In the genomic region with DNA sequence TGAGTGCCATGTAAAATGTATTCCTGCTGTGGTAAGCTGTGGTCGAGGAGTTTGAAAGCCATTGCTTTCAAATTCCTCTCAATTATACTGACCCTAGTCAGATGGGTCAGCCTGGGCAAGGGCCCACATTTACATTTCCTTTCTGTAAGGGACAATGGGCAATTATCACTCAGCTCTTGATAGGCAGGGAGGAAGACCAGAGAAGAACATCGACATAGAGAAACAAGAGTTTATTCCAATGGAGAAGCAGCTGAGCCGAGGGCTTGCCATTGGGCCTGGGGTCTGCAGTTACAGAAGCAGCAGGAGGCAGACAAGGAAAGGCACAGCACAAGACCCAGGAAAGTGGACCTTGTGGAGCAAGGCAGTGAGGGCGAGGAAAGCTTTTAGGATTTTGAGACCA, we compare ENCODE assay signal across 33 cellular contexts. TPM values are rescaled to one million over a fixed set of nuclear protein-coding genes. Genes with fewer than 3 reads are reported as not detected.
DNase-seq lines count a peak whose midpoint lies in the region; ATAC-seq and TF ChIP-seq lines count a peak whose summit lies in the region.
"Had no signal": no experiment of that assay in that cellular context is flagged by ENCODE, and none has a peak within 500 bp of the region (broad histone marks: within the 10 kb centered on the region; RNA-seq: fewer than 3 reads in every experiment).

No MANE protein-coding gene starts in this region.

- 0 out of 2 replicates have a peak, but pooled peaks cover 4% of the 10 kb centered on the region for H3K36me3 ChIP-seq in Caco-2 (ENCODE audit: control insufficient read depth, insufficient read depth, low read length)
- 0 out of 2 replicates have a peak, but pooled peaks cover 2% of the 10 kb centered on the region for H3K36me3 ChIP-seq in Panc1 (ENCODE audit: control insufficient read depth, insufficient read depth, low read length)
- H3K36me3 ChIP-seq in endodermal cell (ENCODE audit: control insufficient read depth, insufficient read depth, low read length), result peaks cover 66% of the 10 kb centered on the region
- peaks cover 26 to 80% of the 10 kb centered on the region in 2 donors for H3K36me3 ChIP-seq in neuronal stem cell (replicated peaks in 1 of 2; ENCODE audit: control insufficient read depth in 2 of 2, insufficient read depth in 2 of 2, low read length in 2 of 2)

- TF ChIP-seq CTCF in Caco-2 (IDR thresholded peaks at IDR 0.05; ENCODE audit: insufficient read depth in 1 of 2, low read depth in 1 of 2, low read length in 1 of 2, severe bottlenecking in 1 of 2, unreplicated experiment in 1 of 2) (no peak), Panc1 (IDR thresholded peaks at IDR 0.05) (no peak), endodermal cell (conservative IDR thresholded peaks at IDR 0.05) (no peak), lower leg skin (IDR thresholded peaks at IDR 0.05) (no peak)

- no peak overlapping the region for H3K14ac ChIP-seq in neuronal stem cell (ENCODE audit: low read length)

- in situ Hi-C loops in Panc1 (cut with HindIII; ENCODE audit: low pct_unique_long_range_greater_than_20kb, low sequenced_read_pairs), result no loop called here

- BruUV-seq in Caco-2 (replicated peaks; lab: Mats Ljungman, UMichigan) (TSS peak; percentile 4), Panc1 (replicated peaks; lab: Mats Ljungman, UMichigan) (TSS peak; percentile 49)

- H3K9me3 ChIP-seq in Caco-2 (no peaks in the 10 kb centered on the region), Panc1 (ENCODE audit: control insufficient read depth, insufficient read depth, low read depth, low read length) (no peaks in the 10 kb centered on the region), endodermal cell (ENCODE audit: control insufficient read depth, low read length) (no peaks in the 10 kb centered on the region), neuronal stem cell (replicated peaks in 1 of 2; ENCODE audit: control insufficient read depth in 2 of 2, insufficient read depth in 1 of 2, low read depth in 1 of 2, low read length in 2 of 2) (no peaks in the 10 kb centered on the region)
- H3K9me3 ChIP-seq: BE2C, colonic mucosa, heart right ventricle, stomach, transverse colon had no signal

- no peak overlapping the region for H2BK120ac ChIP-seq in neuronal stem cell (ENCODE audit: low read depth, low read length)

- H2BK5ac ChIP-seq in neuronal stem cell (ENCODE audit: low read length), result no peak overlapping the region

- H3K4me3 ChIP-seq in Caco-2 (ENCODE audit: low read depth, low read length) (no peak overlapping the region), Panc1 (ENCODE audit: low read depth in 2 of 2, low read length in 2 of 2) (no peak overlapping the region), endodermal cell (ENCODE audit: low read length) (peak overlapping the region; percentile 29), neuronal stem cell (ENCODE audit: low read length in 2 of 2) (no peak overlapping the region), lower leg skin (ENCODE audit: low read depth, poor library complexity, severe bottlenecking) (no peak overlapping the region)
- H3K4me3 ChIP-seq: colonic mucosa, heart right ventricle, stomach, transverse colon had no signal

- CTCF ChIA-PET in Caco-2 (lab: Charles Lee) (interaction anchor here (0.6 kb wide), 1 partner anchor 56 kb away, joined by 3 read pairs; no protein-coding TSS in a partner anchor), Panc1 (lab: Charles Lee) (no interaction called here)

- no peak overlapping the region for H3K9ac ChIP-seq in endodermal cell (ENCODE audit: extremely low read depth, low read length, poor library complexity, severe bottlenecking)
- no peak overlapping the region for H3K9ac ChIP-seq in neuronal stem cell (ENCODE audit: low read depth, low read length, poor library complexity)

- H3K4me1 Mint-ChIP-seq in Caco-2 (ENCODE audit: low read depth, unreplicated experiment), result no peaks in the 10 kb centered on the region
- H3K4me1 Mint-ChIP-seq in endodermal cell, result peaks cover 39% of the 10 kb centered on the region
- H3K4me1 Mint-ChIP-seq: activated naive CD4-positive, alpha-beta T cell treated with anti-CD3 and anti-CD28 coated beads, Interleukin-2, amount 10 ng/mL, durations not matched to agents 7 days and 5 days; natural killer cell had no signal

- intact Hi-C loops in Caco-2 (cut with micrococcal nuclease; ENCODE audit: unreplicated experiment) (no loop called here), Panc1 (cut with micrococcal nuclease; ENCODE audit: unreplicated experiment) (no loop called here), lower leg skin (cut with DNase I; ENCODE audit: low total_unique reads) (no loop called here)

- peaks cover 39% of the 10 kb centered on the region for H3K36me3 Mint-ChIP-seq in Caco-2 (ENCODE audit: insufficient read depth, unreplicated experiment)
- H3K36me3 Mint-ChIP-seq in endodermal cell (ENCODE audit: low read depth), result peaks cover 70% of the 10 kb centered on the region
- H3K36me3 Mint-ChIP-seq: natural killer cell had no signal

- no peak overlapping the region for H3K4ac ChIP-seq in neuronal stem cell (ENCODE audit: low read length)

- H3K23ac ChIP-seq in neuronal stem cell (ENCODE audit: low read depth, low read length, poor library complexity), result no peak overlapping the region

- H3K27me3 Mint-ChIP-seq in Caco-2 (ENCODE audit: insufficient read depth, unreplicated experiment) (no peaks in the 10 kb centered on the region), endodermal cell (ENCODE audit: insufficient read depth) (no peaks in the 10 kb centered on the region)
- H3K27me3 Mint-ChIP-seq: activated naive CD4-positive, alpha-beta T cell treated with anti-CD3 and anti-CD28 coated beads, Interleukin-2, amount 10 ng/mL, durations not matched to agents 7 days and 5 days had no signal

- H3K4me1 ChIP-seq in Caco-2 (no peaks in the 10 kb centered on the region), Panc1 (ENCODE audit: control insufficient read depth, insufficient read depth, low read length) (no peaks in the 10 kb centered on the region), endodermal cell (ENCODE audit: control insufficient read depth, insufficient read depth, low read length) (peaks cover 9% of the 10 kb centered on the region), neuronal stem cell (ENCODE audit: control insufficient read depth in 2 of 2, insufficient read depth in 1 of 2, low read depth in 1 of 2, low read length in 2 of 2) (peaks cover 24 to 25% of the 10 kb centered on the region in 2 donors)
- H3K4me1 ChIP-seq: BE2C, colonic mucosa, heart right ventricle, stomach, transverse colon had no signal

- no peak overlapping the region for H3K27ac ChIP-seq in Panc1 (ENCODE audit: low read length)
- H3K27ac ChIP-seq in endodermal cell (ENCODE audit: low read depth, low read length), result peak overlapping the region; percentile 54
- H3K27ac ChIP-seq in neuronal stem cell (replicated peaks; ENCODE audit: low read length), result peak overlapping the region; percentile 87
- H3K27ac ChIP-seq: colonic mucosa, heart right ventricle, stomach, transverse colon had no signal

- no peak overlapping the region for H3K4me2 ChIP-seq in neuronal stem cell (ENCODE audit: insufficient read depth, low read length, poor library complexity, severe bottlenecking)

- no peaks in the 10 kb centered on the region for H3K27me3 ChIP-seq in Caco-2 (replicated peaks; ENCODE audit: control insufficient read depth, insufficient read depth, low read length)
- no peaks in the 10 kb centered on the region for H3K27me3 ChIP-seq in Panc1 (ENCODE audit: control insufficient read depth, insufficient read depth, low read length)
- no peaks in the 10 kb centered on the region for H3K27me3 ChIP-seq in endodermal cell (ENCODE audit: control insufficient read depth, insufficient read depth, low read length, poor library complexity, severe bottlenecking)
- H3K27me3 ChIP-seq in neuronal stem cell (ENCODE audit: control insufficient read depth in 3 of 3, insufficient read depth in 3 of 3, low read depth in 1 of 3, low read length in 3 of 3), result no peaks in the 10 kb centered on the region
- H3K27me3 ChIP-seq: BE2C, colonic mucosa, heart right ventricle, stomach, transverse colon had no signal

- no peak overlapping the region for H2AK5ac ChIP-seq in neuronal stem cell (ENCODE audit: low read depth, low read length)

- no peak overlapping the region for H2BK12ac ChIP-seq in neuronal stem cell (ENCODE audit: low read length)

- H3K4me3 Mint-ChIP-seq in Caco-2 (ENCODE audit: unreplicated experiment) (no peak overlapping the region), endodermal cell (peak overlapping the region; percentile 0)
- H3K4me3 Mint-ChIP-seq: activated naive CD4-positive, alpha-beta T cell treated with anti-CD3 and anti-CD28 coated beads, Interleukin-2, amount 10 ng/mL, durations not matched to agents 7 days and 5 days; activated T-cell treated with anti-CD3 and anti-CD28 coated beads, Interleukin-2, amount 50 U/mL, for 72 hours; natural killer cell had no signal

- H3K79me1 ChIP-seq in neuronal stem cell (ENCODE audit: low read depth, low read length), result no peaks in the 10 kb centered on the region

- DNase-seq in Caco-2 (no peak), Panc1 (ENCODE audit: low read depth, low spot score) (no peak), endodermal cell (peak; percentile 79), neuronal stem cell (ENCODE audit: low spot score) (no peak), amniotic stem cell (lab: John Stamatoyannopoulos, UW) (no peak), lower leg skin (ENCODE audit: low spot score in 2 of 2) (no peak)
- DNase-seq in activated CD8-positive, alpha-beta memory T cell treated with anti-CD3 and anti-CD28 coated beads, Interleukin-2, amount 50 U/mL, for 48 hours, result no peak
- DNase-seq: activated CD4-positive, alpha-beta T cell treated with anti-CD3 and anti-CD28 coated beads for 48 hours; activated naive CD4-positive, alpha-beta T cell treated with anti-CD3 and anti-CD28 coated beads, Interleukin-2, amount 10 ng/mL, durations not matched to agents 7 days and 5 days; activated T-cell treated with anti-CD3 and anti-CD28 coated beads, Interleukin-2, amount 50 U/mL, for 72 hours; BE2C; colonic mucosa; DMS53; foreskin fibroblast; GDM1; heart right ventricle; natural killer cell; NCI-H1436; PC-3; small intestine; stimulated activated CD8-positive, alpha-beta memory T cell treated with anti-CD3 and anti-CD28 coated beads, Interleukin-4, amount 100 ng/mL, for 48 hours; stomach; transverse colon had no signal

- no peaks in the 10 kb centered on the region for H3K9me3 Mint-ChIP-seq in Caco-2 (ENCODE audit: unreplicated experiment)
- H3K9me3 Mint-ChIP-seq in endodermal cell, result no peaks in the 10 kb centered on the region
- H3K9me3 Mint-ChIP-seq: activated naive CD4-positive, alpha-beta T cell treated with anti-CD3 and anti-CD28 coated beads, Interleukin-2, amount 10 ng/mL, durations not matched to agents 7 days and 5 days; activated T-cell treated with anti-CD3 and anti-CD28 coated beads, Interleukin-2, amount 50 U/mL, for 72 hours; natural killer cell had no signal

- no peak overlapping the region for H4K91ac ChIP-seq in neuronal stem cell (ENCODE audit: low read depth, low read length, poor library complexity)

- H3K18ac ChIP-seq in neuronal stem cell (ENCODE audit: low read length), result peak overlapping the region; percentile 24

- H3K27ac Mint-ChIP-seq in Caco-2 (ENCODE audit: unreplicated experiment), result no peak overlapping the region
- H3K27ac Mint-ChIP-seq in endodermal cell, result peak overlapping the region; percentile 69
- H3K27ac Mint-ChIP-seq: activated naive CD4-positive, alpha-beta T cell treated with anti-CD3 and anti-CD28 coated beads, Interleukin-2, amount 10 ng/mL, durations not matched to agents 7 days and 5 days; activated T-cell treated with anti-CD3 and anti-CD28 coated beads, Interleukin-2, amount 50 U/mL, for 72 hours; natural killer cell had no signal

- no peak overlapping the region for H4K8ac ChIP-seq in neuronal stem cell (ENCODE audit: low read depth, low read length)

- POLR2A ChIA-PET in Caco-2 (lab: Charles Lee), result no interaction called here
- POLR2A ChIA-PET in Panc1 (lab: Charles Lee), result no interaction called here

- H2AFZ ChIP-seq in neuronal stem cell (ENCODE audit: low read length), result no peak overlapping the region

- no peak for TF ChIP-seq POLR2A in lower leg skin (IDR thresholded peaks at IDR 0.05)

- H2BK15ac ChIP-seq in neuronal stem cell (ENCODE audit: low read length), result no peak overlapping the region

- ATAC-seq in Panc1 (no peak), GM21576 (IDR thresholded peaks at IDR 0.05; ENCODE audit: unreplicated experiment) (no peak)
- ATAC-seq: activated T-cell treated with anti-CD3 and anti-CD28 coated beads, Interleukin-2, amount 50 U/mL, for 72 hours; esophagus mucosa; HCT116; heart right ventricle; natural killer cell; PC-3; Right ventricle myocardium inferior had no signal

- WGBS in endodermal cell (ENCODE audit: insufficient coverage in 1 of 2, insufficient read length in 1 of 2), 2 experiments, result 38 to 47% methylated on average over 4 of the region's 4 CpGs
- WGBS in neuronal stem cell (ENCODE audit: extremely low coverage in 2 of 2, insufficient read length in 2 of 2, insufficient replicate concordance in 1 of 2), 2 donors, result no CpG with 5 or more reads among the region's 4 CpGs
- 78 to 82% methylated on average over 4 of the region's 4 CpGs for WGBS in lower leg skin, 2 donors

RNA-seq across cellular contexts. Expression of a gene that starts 9.7 kb away (rescaled TPM):
- total RNA-seq in Caco-2 (2022) (not detected in 2 replicates), Panc1 (2021; ENCODE audit: unreplicated experiment) (not detected), endodermal cell (not detected), lower leg skin (1 to 10 TPM in 2 of 4 donors, under 1 TPM in 2; 0.17 to 1.9 (median 0.79) TPM)
- 0.57 TPM for polyA plus RNA-seq in Panc1 (2012; ENCODE audit: insufficient read length)
- polyA plus RNA-seq in endodermal cell (2013, experiment 1 of 2), result 0.14 TPM
- 0.17 TPM for polyA plus RNA-seq in endodermal cell (2013, experiment 2 of 2)
- polyA plus RNA-seq in neuronal stem cell (2013, experiment 1 of 2), result 0.15 TPM
- 0.19 TPM for polyA plus RNA-seq in neuronal stem cell (2013, experiment 2 of 2)
- total RNA-seq: activated T-cell treated with anti-CD3 and anti-CD28 coated beads, Interleukin-2, amount 50 U/mL, for 72 hours; bronchial epithelial cell; mononuclear cell; natural killer cell; NCI-H460; osteocyte; PC-3; T-helper 2 cell treated with Interferon-gamma antibody and Interleukin-4, amounts not matched to agents 100 ng/mL and 5 ng/mL, for 36 hours had no signal

RNA-seq across cellular contexts. Expression of a gene that starts 12.7 kb away (rescaled TPM):
- total RNA-seq in Caco-2 (2022), result 52.6 and 58.5 TPM in 2 replicates
- 17.4 TPM for total RNA-seq in Panc1 (2021; ENCODE audit: unreplicated experiment)
- 21.8 TPM for polyA plus RNA-seq in Panc1 (2012; ENCODE audit: insufficient read length)
- 10 to 100 TPM; 22.5 to 59.5 TPM for total RNA-seq in endodermal cell
- polyA plus RNA-seq in endodermal cell (2013, experiment 1 of 2), result 16.9 TPM
- polyA plus RNA-seq in endodermal cell (2013, experiment 2 of 2), result 12.3 TPM
- polyA plus RNA-seq in neuronal stem cell (2013, experiment 1 of 2), result 9.9 TPM
- polyA plus RNA-seq in neuronal stem cell (2013, experiment 2 of 2), result 10.7 TPM
- 10 to 100 TPM; 13.9 to 36.1 (median 27.5) TPM for total RNA-seq in lower leg skin

RNA-seq across cellular contexts. Expression of a gene that starts 30.4 kb away (rescaled TPM):
- 118 and 136 TPM in 2 replicates for total RNA-seq in Caco-2 (2022)
- 64.9 TPM for total RNA-seq in Panc1 (2021; ENCODE audit: unreplicated experiment)
- polyA plus RNA-seq in Panc1 (2012; ENCODE audit: insufficient read length), result 82.4 TPM
- total RNA-seq in endodermal cell, result 100 to 1,000 TPM; 139 to 253 TPM
- 63.0 TPM for polyA plus RNA-seq in endodermal cell (2013, experiment 1 of 2)
- polyA plus RNA-seq in endodermal cell (2013, experiment 2 of 2), result 56.7 TPM
- polyA plus RNA-seq in neuronal stem cell (2013, experiment 1 of 2), result 49.0 TPM
- polyA plus RNA-seq in neuronal stem cell (2013, experiment 2 of 2), result 45.6 TPM
- total RNA-seq in lower leg skin, result 10 to 100 TPM; 43.1 to 65.0 (median 50.2) TPM

RNA-seq across cellular contexts. Expression of a gene that starts 31.7 kb away (rescaled TPM):
- total RNA-seq in Caco-2 (2022) (0.34 TPM in 1 of 2 replicates, not detected in the other), Panc1 (2021; ENCODE audit: unreplicated experiment) (not detected), endodermal cell (under 1 TPM; 0.22 to 0.29 TPM), lower leg skin (not detected)
- polyA plus RNA-seq in Panc1 (2012; ENCODE audit: insufficient read length), result not detected
- polyA plus RNA-seq in endodermal cell (2013, experiment 1 of 2), result not detected
- polyA plus RNA-seq in endodermal cell (2013, experiment 2 of 2), result not detected
- polyA plus RNA-seq in neuronal stem cell (2013, experiment 1 of 2), result not detected
- polyA plus RNA-seq in neuronal stem cell (2013, experiment 2 of 2), result not detected
- total RNA-seq: bronchial epithelial cell; colonic mucosa; esophagus mucosa; heart right ventricle; liver; mononuclear cell; natural killer cell; NCI-H460; osteocyte; PC-3; Right ventricle myocardium inferior; stomach; T-helper 2 cell treated with Interferon-gamma antibody and Interleukin-4, amounts not matched to agents 100 ng/mL and 5 ng/mL, for 36 hours; transverse colon had no signal
- polyA plus RNA-seq: heart right ventricle, liver, stomach had no signal

RNA-seq across cellular contexts. Expression of a gene that starts 51.8 kb away (rescaled TPM):
- 217 and 222 TPM in 2 replicates for total RNA-seq in Caco-2 (2022)
- total RNA-seq in Panc1 (2021; ENCODE audit: unreplicated experiment), result 71.2 TPM
- polyA plus RNA-seq in Panc1 (2012; ENCODE audit: insufficient read length), result 25.7 TPM
- 100 to 1,000 TPM in 1 of 2 donors, 10 to 100 TPM in 1; 93.9 to 147 TPM for total RNA-seq in endodermal cell
- polyA plus RNA-seq in endodermal cell (2013, experiment 1 of 2), result 77.6 TPM
- polyA plus RNA-seq in endodermal cell (2013, experiment 2 of 2), result 78.7 TPM
- polyA plus RNA-seq in neuronal stem cell (2013, experiment 1 of 2), result 106 TPM
- 102 TPM for polyA plus RNA-seq in neuronal stem cell (2013, experiment 2 of 2)
- total RNA-seq in lower leg skin, result 1 to 10 TPM; 1.4 to 6.5 (median 2.9) TPM
